ENCODE assay signal across 1 cellular context in the genomic region with DNA sequence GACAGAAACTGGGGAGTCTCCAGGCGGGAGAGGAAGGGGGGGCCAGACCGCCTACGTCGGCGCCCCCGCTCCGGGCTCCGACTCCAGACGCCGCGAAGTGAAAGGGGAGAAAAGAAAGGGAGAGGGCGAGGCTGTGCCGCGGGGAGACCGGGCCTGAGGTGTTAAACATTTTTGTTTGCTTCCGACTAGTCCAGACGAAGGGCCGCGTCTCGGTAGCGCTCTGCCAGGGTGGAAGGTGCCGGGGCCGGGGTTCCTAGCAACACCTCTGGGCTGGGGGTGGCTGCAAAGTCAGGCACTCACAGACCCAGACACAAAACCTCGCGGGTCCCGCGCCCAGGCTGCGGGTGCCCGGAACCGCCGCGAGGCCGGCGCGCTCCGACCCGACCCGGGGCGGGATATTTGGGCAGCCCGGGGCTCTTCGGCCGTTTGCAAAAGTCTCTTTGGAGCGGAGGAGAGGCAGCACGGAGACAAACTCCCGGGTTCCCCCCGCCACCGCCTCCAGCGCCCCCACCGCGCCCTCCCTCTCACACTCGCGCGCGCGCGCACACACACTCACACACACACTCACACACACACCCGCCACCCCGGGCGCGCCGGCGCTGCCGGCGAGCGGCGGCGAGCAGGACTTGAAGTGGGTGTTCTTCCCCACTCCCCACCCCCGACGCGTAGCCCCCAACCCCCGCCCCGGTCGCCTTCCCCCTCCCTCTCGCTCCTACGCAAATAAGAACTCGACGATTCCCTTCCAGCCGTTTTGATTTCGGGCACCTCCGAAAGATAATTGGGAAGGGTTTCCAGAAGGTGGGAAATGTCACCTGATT.
A peak's percentile ranks its signal among the peaks of the same experiment; 100 is the strongest.
TF ChIP-seq lines count a peak whose summit lies in the region.

No MANE protein-coding gene starts in this region.

TF ChIP-seq in HepG2, 621 proteins besides CTCF, POLR2A, EP300 and RAD21 (continued from another document and continues in another):
- TF ChIP-seq ZNF142 (CRISPR knock-in tag; IDR thresholded peaks at IDR 0.05): peak; percentile 25; the same call in 1 of the 2 replicates
- TF ChIP-seq ZC3H4 (CRISPR knock-in tag; IDR thresholded peaks at IDR 0.05; ENCODE audit: borderline replicate concordance): peak; percentile 96; the same call in 1 of the 2 replicates
- TF ChIP-seq LCORL (IDR thresholded peaks at IDR 0.05): no peak
- no peak; the same call in 1 of the 2 replicates for TF ChIP-seq LCORL (CRISPR knock-in tag; IDR thresholded peaks at IDR 0.05)
- no peak for TF ChIP-seq ZNF3 (CRISPR knock-in tag; IDR thresholded peaks at IDR 0.05)
- TF ChIP-seq TERF1 (CRISPR knock-in tag; IDR thresholded peaks at IDR 0.05): no peak
- peak; percentile 60; the same call in 1 of the 2 replicates for TF ChIP-seq POLR2AphosphoS5 (IDR thresholded peaks at IDR 0.05; ENCODE audit: low read depth, low read length)
- TF ChIP-seq FOXA3 (CRISPR knock-in tag; IDR thresholded peaks at IDR 0.05): peak; percentile 16; the same call in 1 of the 2 replicates
- TF ChIP-seq TAF15 (IDR thresholded peaks at IDR 0.05; ENCODE audit: low read depth, low read length, poor library complexity, severe bottlenecking): no peak
- no peak for TF ChIP-seq SIX4 (CRISPR knock-in tag; IDR thresholded peaks at IDR 0.05)
- peak; percentile 67; the same call in 1 of the 2 replicates for TF ChIP-seq NFKB2 (CRISPR knock-in tag; IDR thresholded peaks at IDR 0.05; ENCODE audit: borderline replicate concordance)
- TF ChIP-seq REST (IDR thresholded peaks at IDR 0.05; ENCODE audit: borderline replicate concordance in 1 of 2, low read depth in 1 of 2, low read length in 2 of 2): 0 out of 4 replicates have a peak, but pooled peaks of 1 of the 2 experiments have one; percentile 47
- TF ChIP-seq NR2C2 (CRISPR knock-in tag; IDR thresholded peaks at IDR 0.05; ENCODE audit: borderline replicate concordance): no peak
- TF ChIP-seq KLF16 (CRISPR knock-in tag; IDR thresholded peaks at IDR 0.05): peak in 1 of 2 experiments; percentile 44; a peak in 1 of 4 replicates
- peak; percentile 21; the same call in 1 of the 2 replicates for TF ChIP-seq ZNF234 (CRISPR knock-in tag; conservative IDR thresholded peaks at IDR 0.05)
- 0 out of 2 replicates have a peak, but pooled peaks have one; percentile 37 for TF ChIP-seq ZNF446 (CRISPR knock-in tag; IDR thresholded peaks at IDR 0.05)
- TF ChIP-seq ELK4 (CRISPR knock-in tag; IDR thresholded peaks at IDR 0.05; ENCODE audit: borderline replicate concordance): no peak
- TF ChIP-seq TRIM24 (CRISPR knock-in tag; IDR thresholded peaks at IDR 0.05): no peak
- TF ChIP-seq MAZ (IDR thresholded peaks at IDR 0.05; ENCODE audit: borderline replicate concordance, low read depth, low read length): peak; percentile 79
- 0 out of 2 replicates have a peak, but pooled peaks have one; percentile 5 for TF ChIP-seq MAZ (CRISPR knock-in tag; IDR thresholded peaks at IDR 0.05; ENCODE audit: low read depth)
- TF ChIP-seq ARNT (IDR thresholded peaks at IDR 0.05): no peak
- TF ChIP-seq ZNF432 (CRISPR knock-in tag; IDR thresholded peaks at IDR 0.05; ENCODE audit: borderline replicate concordance): no peak
- TF ChIP-seq, protein P1, sequence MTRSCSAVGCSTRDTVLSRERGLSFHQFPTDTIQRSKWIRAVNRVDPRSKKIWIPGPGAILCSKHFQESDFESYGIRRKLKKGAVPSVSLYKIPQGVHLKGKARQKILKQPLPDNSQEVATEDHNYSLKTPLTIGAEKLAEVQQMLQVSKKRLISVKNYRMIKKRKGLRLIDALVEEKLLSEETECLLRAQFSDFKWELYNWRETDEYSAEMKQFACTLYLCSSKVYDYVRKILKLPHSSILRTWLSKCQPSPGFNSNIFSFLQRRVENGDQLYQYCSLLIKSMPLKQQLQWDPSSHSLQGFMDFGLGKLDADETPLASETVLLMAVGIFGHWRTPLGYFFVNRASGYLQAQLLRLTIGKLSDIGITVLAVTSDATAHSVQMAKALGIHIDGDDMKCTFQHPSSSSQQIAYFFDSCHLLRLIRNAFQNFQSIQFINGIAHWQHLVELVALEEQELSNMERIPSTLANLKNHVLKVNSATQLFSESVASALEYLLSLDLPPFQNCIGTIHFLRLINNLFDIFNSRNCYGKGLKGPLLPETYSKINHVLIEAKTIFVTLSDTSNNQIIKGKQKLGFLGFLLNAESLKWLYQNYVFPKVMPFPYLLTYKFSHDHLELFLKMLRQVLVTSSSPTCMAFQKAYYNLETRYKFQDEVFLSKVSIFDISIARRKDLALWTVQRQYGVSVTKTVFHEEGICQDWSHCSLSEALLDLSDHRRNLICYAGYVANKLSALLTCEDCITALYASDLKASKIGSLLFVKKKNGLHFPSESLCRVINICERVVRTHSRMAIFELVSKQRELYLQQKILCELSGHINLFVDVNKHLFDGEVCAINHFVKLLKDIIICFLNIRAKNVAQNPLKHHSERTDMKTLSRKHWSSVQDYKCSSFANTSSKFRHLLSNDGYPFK (CRISPR knock-in tag; IDR thresholded peaks at IDR 0.05; ENCODE audit: borderline replicate concordance): peak; percentile 44; the same call in 1 of the 2 replicates
- TF ChIP-seq ZNF335 (CRISPR knock-in tag; IDR thresholded peaks at IDR 0.05): no peak
- no peak for TF ChIP-seq FOXP1 (IDR thresholded peaks at IDR 0.05)
- TF ChIP-seq FOXP1 (CRISPR knock-in tag; IDR thresholded peaks at IDR 0.05): no peak
- peak; percentile 6; the same call in 1 of the 2 replicates for TF ChIP-seq RARA (CRISPR knock-in tag; IDR thresholded peaks at IDR 0.05)
- peak; percentile 57; the same call in 1 of the 2 replicates for TF ChIP-seq ZNF430 (CRISPR knock-in tag; IDR thresholded peaks at IDR 0.05)
- peak; percentile 59; the same call in 1 of the 2 replicates for TF ChIP-seq ZFP91 (CRISPR knock-in tag; IDR thresholded peaks at IDR 0.05; ENCODE audit: borderline replicate concordance)
- no peak for TF ChIP-seq HMG20A (CRISPR knock-in tag; IDR thresholded peaks at IDR 0.05; ENCODE audit: borderline replicate concordance)
- TF ChIP-seq NFE2L2 (IDR thresholded peaks at IDR 0.05; ENCODE audit: low read length): no peak
- TF ChIP-seq, protein P2, sequence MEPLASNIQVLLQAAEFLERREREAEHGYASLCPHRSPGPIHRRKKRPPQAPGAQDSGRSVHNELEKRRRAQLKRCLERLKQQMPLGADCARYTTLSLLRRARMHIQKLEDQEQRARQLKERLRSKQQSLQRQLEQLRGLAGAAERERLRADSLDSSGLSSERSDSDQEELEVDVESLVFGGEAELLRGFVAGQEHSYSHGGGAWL (CRISPR knock-in tag; IDR thresholded peaks at IDR 0.05): peak; percentile 19; the same call in 1 of the 2 replicates
- 0 out of 2 replicates have a peak, but pooled peaks have one; percentile 37 for TF ChIP-seq MYC (CRISPR knock-in tag; IDR thresholded peaks at IDR 0.05; ENCODE audit: borderline replicate concordance)
- no peak for TF ChIP-seq ZNF83 (CRISPR knock-in tag; IDR thresholded peaks at IDR 0.05; ENCODE audit: borderline replicate concordance)
